ENCODE assay signal across 19 cellular contexts in the genomic region with DNA sequence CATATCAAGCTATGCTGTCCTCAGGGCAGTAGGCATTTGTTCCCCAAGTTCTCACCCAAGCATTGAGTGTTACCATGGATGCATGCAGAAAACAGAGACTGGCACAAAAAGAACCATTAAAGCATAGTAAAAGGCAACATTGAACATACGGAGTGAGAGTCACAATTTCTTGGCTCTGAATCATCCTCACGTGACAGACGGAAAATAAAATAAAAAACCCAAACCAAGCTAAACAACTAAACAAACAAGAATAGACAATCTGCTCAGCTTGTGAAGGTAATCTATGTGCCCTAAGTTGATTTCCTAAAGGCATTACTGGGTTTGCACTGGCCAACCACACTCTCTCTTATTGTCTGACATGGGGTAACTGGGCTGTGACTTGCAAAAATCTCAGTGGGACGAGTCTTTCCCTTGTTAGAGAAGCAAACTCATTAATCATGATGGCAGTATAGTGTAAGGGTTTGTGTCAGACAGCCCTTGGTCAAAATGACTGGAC.
DNase-seq lines count a peak whose midpoint lies in the region; ATAC-seq and TF ChIP-seq lines count a peak whose summit lies in the region.
"Had no signal": no experiment of that assay in that cellular context is flagged by ENCODE, and none has a peak within 500 bp of the region (broad histone marks: within the 10 kb centered on the region; RNA-seq: fewer than 3 reads in every experiment).

No MANE protein-coding gene starts in this region.

- no peak for ATAC-seq in stimulated activated effector memory CD8-positive, alpha-beta T cell treated with anti-CD3 and anti-CD28 coated beads, Interleukin-12 subunit alpha, Interleukin-12 subunit beta, amount 100 ng/mL, for 72 hours
- ATAC-seq in T-helper 17 cell = no peak
- ATAC-seq: Panc1, Right ventricle myocardium inferior had no signal

- H3K9ac ChIP-seq in endodermal cell (ENCODE audit: extremely low read depth, low read length, poor library complexity, severe bottlenecking) = no peak overlapping the region
- H3K9ac ChIP-seq: SK-N-SH had no signal

- H3K9me3 ChIP-seq in SJSA1 (replicated peaks) (no peaks in the 10 kb centered on the region), endodermal cell (ENCODE audit: control insufficient read depth, low read length) (no peaks in the 10 kb centered on the region), T-helper 17 cell (ENCODE audit: control insufficient read depth, low read length, poor library complexity, severe bottlenecking) (no peaks in the 10 kb centered on the region)
- H3K9me3 ChIP-seq: SK-N-SH had no signal

- peaks cover 3% of the 10 kb centered on the region for H3K27me3 Mint-ChIP-seq in endodermal cell (ENCODE audit: insufficient read depth)
- H3K27me3 Mint-ChIP-seq in type B pancreatic cell = peaks cover 3% of the 10 kb centered on the region
- H3K27me3 Mint-ChIP-seq in T-helper 17 cell = no peaks in the 10 kb centered on the region
- H3K27me3 Mint-ChIP-seq: CD4-positive, alpha-beta memory T cell had no signal

- H3K27ac ChIP-seq in SJSA1 = peak overlapping the region; percentile 20; the same call in 1 of the 2 replicates
- H3K27ac ChIP-seq in endodermal cell (ENCODE audit: low read depth, low read length) = peak overlapping the region; percentile 56
- H3K27ac ChIP-seq: 22Rv1 had no signal

- peak; percentile 44 for DNase-seq in DMS153 (lab: John Stamatoyannopoulos, UW)
- no peak for DNase-seq in DMS153 treated with DMSO at 0.1 percent for 48 hours (lab: John Stamatoyannopoulos, UW; ENCODE audit: unreplicated experiment)
- peak in 1 of 2 experiments; percentile 14 for DNase-seq in SJSA1 (ENCODE audit: low read depth in 1 of 2, low spot score in 2 of 2)
- DNase-seq in endodermal cell = no peak
- DNase-seq in type B pancreatic cell (ENCODE audit: extremely low spot score, unreplicated experiment) = no peak
- no peak for DNase-seq in stimulated activated CD4-positive, alpha-beta T cell treated with anti-CD3 and anti-CD28 coated beads, Interleukin-2, amount 100 ng/mL, for 48 hours
- DNase-seq in stimulated activated effector memory CD8-positive, alpha-beta T cell treated with anti-CD3 and anti-CD28 coated beads, Interleukin-12 subunit alpha, Interleukin-12 subunit beta, amount 100 ng/mL, for 72 hours (ENCODE audit: low spot score in 2 of 2) = no peak
- DNase-seq in T-helper 17 cell = no peak
- DNase-seq: CD4-positive, alpha-beta memory T cell; GDM1; H7; NCI-H2029; NCI-H2171; NCI-H446; SK-N-SH had no signal

- H3K4me1 Mint-ChIP-seq in endodermal cell = peaks cover 4% of the 10 kb centered on the region
- H3K4me1 Mint-ChIP-seq in type B pancreatic cell (ENCODE audit: unreplicated experiment) = peaks cover 25% of the 10 kb centered on the region
- H3K4me1 Mint-ChIP-seq in stimulated activated effector memory CD8-positive, alpha-beta T cell treated with anti-CD3 and anti-CD28 coated beads, Interleukin-12 subunit alpha, Interleukin-12 subunit beta, amount 100 ng/mL, for 72 hours = no peaks in the 10 kb centered on the region
- H3K4me1 Mint-ChIP-seq in T-helper 17 cell = no peaks in the 10 kb centered on the region
- H3K4me1 Mint-ChIP-seq: CD4-positive, alpha-beta memory T cell; IgD-negative memory B cell had no signal

- H3K4me3 Mint-ChIP-seq in endodermal cell (no peak overlapping the region), type B pancreatic cell (no peak overlapping the region), T-helper 17 cell (no peak overlapping the region)
- H3K4me3 Mint-ChIP-seq in stimulated activated effector memory CD8-positive, alpha-beta T cell treated with anti-CD3 and anti-CD28 coated beads, Interleukin-12 subunit alpha, Interleukin-12 subunit beta, amount 100 ng/mL, for 72 hours = no peak overlapping the region
- H3K4me3 Mint-ChIP-seq: CD4-positive, alpha-beta memory T cell; IgD-negative memory B cell had no signal

- no peak overlapping the region for H3K4me3 ChIP-seq in SJSA1
- no peak overlapping the region for H3K4me3 ChIP-seq in endodermal cell (ENCODE audit: low read length)

- H3K9me3 Mint-ChIP-seq in endodermal cell (no peaks in the 10 kb centered on the region), type B pancreatic cell (no peaks in the 10 kb centered on the region)
- peaks cover 6% of the 10 kb centered on the region for H3K9me3 Mint-ChIP-seq in stimulated activated effector memory CD8-positive, alpha-beta T cell treated with anti-CD3 and anti-CD28 coated beads, Interleukin-12 subunit alpha, Interleukin-12 subunit beta, amount 100 ng/mL, for 72 hours

- no peaks in the 10 kb centered on the region for H3K36me3 ChIP-seq in SJSA1
- H3K36me3 ChIP-seq in endodermal cell (ENCODE audit: control insufficient read depth, insufficient read depth, low read length) = no peaks in the 10 kb centered on the region

- WGBS in endodermal cell (ENCODE audit: insufficient coverage in 1 of 2, insufficient read length in 1 of 2), 2 experiments = 85% methylated on average over 4 of the region's 4 CpGs; no CpG with 5 or more reads in 1 of the 2 experiments

- TF ChIP-seq CTCF in endodermal cell (conservative IDR thresholded peaks at IDR 0.05) (no peak), type B pancreatic cell (conservative IDR thresholded peaks at IDR 0.05) (no peak)

- H3K27ac Mint-ChIP-seq in endodermal cell = no peak overlapping the region
- H3K27ac Mint-ChIP-seq in type B pancreatic cell = peak overlapping the region; percentile 2
- no peak overlapping the region for H3K27ac Mint-ChIP-seq in stimulated activated effector memory CD8-positive, alpha-beta T cell treated with anti-CD3 and anti-CD28 coated beads, Interleukin-12 subunit alpha, Interleukin-12 subunit beta, amount 100 ng/mL, for 72 hours
- no peak overlapping the region for H3K27ac Mint-ChIP-seq in T-helper 17 cell
- H3K27ac Mint-ChIP-seq: CD4-positive, alpha-beta memory T cell; IgD-negative memory B cell had no signal

- H3K4me1 ChIP-seq in SJSA1 (replicated peaks) = peaks cover 19% of the 10 kb centered on the region
- H3K4me1 ChIP-seq in endodermal cell (ENCODE audit: control insufficient read depth, insufficient read depth, low read length) = peaks cover 3% of the 10 kb centered on the region

- no peaks in the 10 kb centered on the region for H3K36me3 Mint-ChIP-seq in endodermal cell (ENCODE audit: low read depth)
- H3K36me3 Mint-ChIP-seq in type B pancreatic cell = no peaks in the 10 kb centered on the region
- H3K36me3 Mint-ChIP-seq in stimulated activated effector memory CD8-positive, alpha-beta T cell treated with anti-CD3 and anti-CD28 coated beads, Interleukin-12 subunit alpha, Interleukin-12 subunit beta, amount 100 ng/mL, for 72 hours = no peaks in the 10 kb centered on the region
- H3K36me3 Mint-ChIP-seq in T-helper 17 cell (ENCODE audit: low read depth) = no peaks in the 10 kb centered on the region
- H3K36me3 Mint-ChIP-seq: CD4-positive, alpha-beta memory T cell; IgD-negative memory B cell had no signal

- 0 out of 2 replicates have a peak, but pooled peaks cover 3% of the 10 kb centered on the region for H3K27me3 ChIP-seq in SJSA1 (replicated peaks)
- H3K27me3 ChIP-seq in endodermal cell (ENCODE audit: control insufficient read depth, insufficient read depth, low read length, poor library complexity, severe bottlenecking) = no peaks in the 10 kb centered on the region
